ENCODE assay signal across 8 cellular contexts in genomic region chr18:40159141-40160017, GRCh38.
DNase-seq lines count a peak whose midpoint lies in the region; ATAC-seq, FAIRE-seq and TF ChIP-seq lines count a peak whose summit lies in the region.

No MANE protein-coding gene starts in this region.

- no peaks in the 10 kb centered on the region for H3K27me3 ChIP-seq in RWPE2 (ENCODE audit: insufficient read depth, poor library complexity, severe bottlenecking)
- no peaks in the 10 kb centered on the region for H3K27me3 ChIP-seq in osteoblast (ENCODE audit: insufficient read depth, low read length)

- peak; percentile 78 for ATAC-seq in RWPE2 (ENCODE audit: low read depth)
- no peak for ATAC-seq in HG02885 (IDR thresholded peaks at IDR 0.05; ENCODE audit: poor library complexity, unreplicated experiment)
- ATAC-seq in left colon = no peak

- H3K4me1 ChIP-seq in RWPE2 (ENCODE audit: insufficient read depth, poor library complexity, severe bottlenecking) (peaks cover 5% of the 10 kb centered on the region), osteoblast (ENCODE audit: insufficient read depth, low read length) (no peaks in the 10 kb centered on the region)

- H3K4me2 ChIP-seq in osteoblast (ENCODE audit: insufficient read depth, low read length) = no peak overlapping the region

- TF ChIP-seq CTCF in RWPE2 (IDR thresholded peaks at IDR 0.05; ENCODE audit: poor library complexity, severe bottlenecking) (peak; percentile 89), osteoblast (IDR thresholded peaks at IDR 0.05; ENCODE audit: extremely low read depth, low read depth, low read length) (no peak)

- no peak overlapping the region for H3K27ac ChIP-seq in RWPE2 (ENCODE audit: poor library complexity, severe bottlenecking)
- no peak overlapping the region for H3K27ac ChIP-seq in osteoblast (ENCODE audit: low read depth, low read length)

- no peaks in the 10 kb centered on the region for H3K36me3 ChIP-seq in RWPE2 (ENCODE audit: low read depth)
- no peaks in the 10 kb centered on the region for H3K36me3 ChIP-seq in osteoblast (ENCODE audit: insufficient read depth, low read length)

- H3K4me3 ChIP-seq in RWPE2 (ENCODE audit: severe bottlenecking) = no peak overlapping the region
- H3K4me3 ChIP-seq in osteoblast (ENCODE audit: insufficient read depth, low read length) = no peak overlapping the region

- H4K20me1 ChIP-seq in osteoblast (ENCODE audit: insufficient read depth, low read length) = no peaks in the 10 kb centered on the region

- no peaks in the 10 kb centered on the region for H3K79me2 ChIP-seq in osteoblast (ENCODE audit: insufficient read depth, low read length)

- no peak overlapping the region for H2AFZ ChIP-seq in osteoblast (ENCODE audit: low read length)

- peak; percentile 56 for FAIRE-seq in frontal cortex (lab: Jason Lieb, UNC)
- FAIRE-seq in urothelium cell line (lab: Jason Lieb, UNC) = no peak

- DNase-seq in COLO829 (ENCODE audit: low spot score) (peak; percentile 14), LHCN-M2 (ENCODE audit: low read depth) (peak; percentile 22), RWPE2 (ENCODE audit: low spot score) (no peak), frontal cortex (ENCODE audit: low spot score in 2 of 2) (peak in 1 of 2 donors; percentile 3), urothelium cell line (ENCODE audit: low spot score) (peak; percentile 6), osteoblast (ENCODE audit: insufficient read length, low spot score, missing footprints) (no peak), left colon (no peak)

- intact Hi-C loops in left colon (cut with DNase I, micrococcal nuclease) = no loop called here

- no peaks in the 10 kb centered on the region for H3K9me3 ChIP-seq in RWPE2 (ENCODE audit: severe bottlenecking)
- no peaks in the 10 kb centered on the region for H3K9me3 ChIP-seq in osteoblast (ENCODE audit: low read depth, low read length)

Comparison
In these comparisons a context has a peak if more than half of its experiments do, and no peak if none do; other contexts are left out.
1. DNase-seq: peak in COLO829 (single experiment), LHCN-M2 (single experiment) and urothelium cell line (single experiment); none in RWPE2 (single experiment), osteoblast (single experiment) and left colon (0 of 2).